Comparison of ENCODE assay signal across 35 cellular contexts in genomic region chrX:153874091-153874365, GRCh38. TPM values are rescaled to one million over a fixed set of nuclear protein-coding genes. Genes with fewer than 3 reads are reported as not detected.
"Had no signal": no experiment of that assay in that cellular context is flagged by ENCODE, and none has a peak within 500 bp of the region (broad histone marks: within the 10 kb centered on the region; RNA-seq: fewer than 3 reads in every experiment).

No MANE protein-coding gene starts in this region.

- ATAC-seq: activated CD4-positive, alpha-beta T cell treated with anti-CD3 and anti-CD28 coated beads for 36 hours; activated CD4-positive, CD25-positive, alpha-beta regulatory T cell treated with anti-CD3 and anti-CD28 coated beads, Interleukin-2, amount 50 U/mL, for 24 hours; activated CD8-positive, alpha-beta T cell treated with anti-CD3 and anti-CD28 coated beads, Interleukin-2, amount 10 ng/mL, durations not matched to agents 7 days and 5 days; Right ventricle myocardium inferior; WTC11 had no signal

- DNase-seq: activated CD4-positive, alpha-beta T cell treated with anti-CD3 and anti-CD28 coated beads for 36 hours; activated CD4-positive, alpha-beta T cell treated with anti-CD3 and anti-CD28 coated beads, Interleukin-2, amount 10 ng/mL, durations not matched to agents 7 days and 5 days; activated CD4-positive, alpha-beta T cell treated with anti-CD3 and anti-CD28 coated beads, Interleukin-2, amount 50 U/mL, for 48 hours; activated CD8-positive, alpha-beta T cell treated with anti-CD3 and anti-CD28 coated beads, Interleukin-2, amount 10 ng/mL, durations not matched to agents 7 days and 5 days; activated gamma-delta T cell; activated naive CD4-positive, alpha-beta T cell treated with Interleukin-2 at 50 U/mL for 16 hours; activated naive CD8-positive, alpha-beta T cell treated with anti-CD3 and anti-CD28 coated beads, Interleukin-2, amount 10 ng/mL, durations not matched to agents 7 days and 5 days; activated T-cell treated with anti-CD3 and anti-CD28 coated beads, Interleukin-2, amount 50 U/mL, for 24 hours; MM.1S; NCI-H1092 treated with DMSO at 0.1 percent for 48 hours; NCI-H146; NCI-H187; NCI-H2029 treated with DMSO at 0.1 percent for 48 hours; NCI-H2107; NCI-H2171; NCI-H510A; NCI-H526; NCI-H748 treated with DMSO at 0.1 percent for 48 hours; PC-9; SIG-M5; SW 1271; T1000 had no signal

- H3K27ac Mint-ChIP-seq: activated CD4-positive, alpha-beta T cell treated with anti-CD3 and anti-CD28 coated beads for 36 hours; activated CD4-positive, alpha-beta T cell treated with anti-CD3 and anti-CD28 coated beads, Interleukin-2, amount 10 ng/mL, durations not matched to agents 7 days and 5 days; activated CD8-positive, alpha-beta T cell treated with anti-CD3 and anti-CD28 coated beads, Interleukin-2, amount 10 ng/mL, durations not matched to agents 7 days and 5 days; activated naive CD8-positive, alpha-beta T cell treated with anti-CD3 and anti-CD28 coated beads, Interleukin-2, amount 10 ng/mL, durations not matched to agents 7 days and 5 days; activated T-cell treated with anti-CD3 and anti-CD28 coated beads, Interleukin-2, amount 50 U/mL, for 24 hours; activated T-helper 2 cell treated with anti-CD3 and anti-CD28 coated beads, Interferon-gamma antibody, Interleukin-2, Interleukin-4, amounts not matched to agents 10 μg/mL and 5 μg/mL and 100 μg/mL, durations not matched to agents 14 hours and 24 hours and 36 hours; WTC11 had no signal

- H3K4me1 ChIP-seq: ascending aorta, breast epithelium had no signal

- H3K36me3 Mint-ChIP-seq: activated naive CD4-positive, alpha-beta T cell treated with anti-CD3 and anti-CD28 coated beads, Interleukin-2, amount 50 U/mL, for 24 hours; activated naive CD8-positive, alpha-beta T cell treated with anti-CD3 and anti-CD28 coated beads, Interleukin-2, amount 10 ng/mL, durations not matched to agents 7 days and 5 days; WTC11 had no signal

- H3K27me3 Mint-ChIP-seq: activated naive CD8-positive, alpha-beta T cell treated with anti-CD3 and anti-CD28 coated beads, Interleukin-2, amount 10 ng/mL, durations not matched to agents 7 days and 5 days had no signal

- H3K27me3 ChIP-seq: ascending aorta had no signal

- H3K36me3 ChIP-seq: ascending aorta, breast epithelium had no signal

- H3K9ac ChIP-seq: KMS-11 had no signal

- H3K9me3 Mint-ChIP-seq: activated CD4-positive, alpha-beta T cell treated with anti-CD3 and anti-CD28 coated beads, Interleukin-2, amount 10 ng/mL, durations not matched to agents 7 days and 5 days; activated naive CD4-positive, alpha-beta T cell treated with anti-CD3 and anti-CD28 coated beads, Interleukin-2, amount 50 U/mL, for 24 hours; activated naive CD8-positive, alpha-beta T cell treated with anti-CD3 and anti-CD28 coated beads, Interleukin-2, amount 10 ng/mL, durations not matched to agents 7 days and 5 days; activated T-helper 2 cell treated with anti-CD3 and anti-CD28 coated beads, Interferon-gamma antibody, Interleukin-2, Interleukin-4, amounts not matched to agents 10 μg/mL and 5 μg/mL and 100 μg/mL, durations not matched to agents 14 hours and 24 hours and 36 hours; WTC11 had no signal

- H3K9me3 ChIP-seq: ascending aorta, breast epithelium had no signal

- H3K27ac ChIP-seq: ascending aorta, breast epithelium, KMS-11, PC-9, RWPE1 had no signal

- H3K4me3 Mint-ChIP-seq: activated CD4-positive, alpha-beta T cell treated with anti-CD3 and anti-CD28 coated beads for 36 hours; activated CD4-positive, alpha-beta T cell treated with anti-CD3 and anti-CD28 coated beads, Interleukin-2, amount 10 ng/mL, durations not matched to agents 7 days and 5 days; activated CD8-positive, alpha-beta T cell treated with anti-CD3 and anti-CD28 coated beads, Interleukin-2, amount 10 ng/mL, durations not matched to agents 7 days and 5 days; activated naive CD4-positive, alpha-beta T cell treated with anti-CD3 and anti-CD28 coated beads, Interleukin-2, amount 50 U/mL, for 24 hours; activated naive CD8-positive, alpha-beta T cell treated with anti-CD3 and anti-CD28 coated beads, Interleukin-2, amount 10 ng/mL, durations not matched to agents 7 days and 5 days; activated T-cell treated with anti-CD3 and anti-CD28 coated beads, Interleukin-2, amount 50 U/mL, for 24 hours; WTC11 had no signal

- H3K4me3 ChIP-seq: ascending aorta, breast epithelium, PC-9 had no signal

RNA-seq across cellular contexts. Expression of gene L1CAM, which starts 11.9 kb away (rescaled TPM):
- total RNA-seq: OCI-LY7 had no signal

RNA-seq across cellular contexts. Expression of gene AVPR2, which starts 30.4 kb away (rescaled TPM):
- total RNA-seq: activated CD4-positive, alpha-beta T cell treated with anti-CD3 and anti-CD28 coated beads for 36 hours; activated CD4-positive, alpha-beta T cell treated with anti-CD3 and anti-CD28 coated beads, Interleukin-2, amount 10 ng/mL, durations not matched to agents 7 days and 5 days; activated CD8-positive, alpha-beta T cell treated with anti-CD3 and anti-CD28 coated beads, Interleukin-2, amount 10 ng/mL, durations not matched to agents 7 days and 5 days; activated naive CD8-positive, alpha-beta T cell treated with anti-CD3 and anti-CD28 coated beads, Interleukin-2, amount 10 ng/mL, durations not matched to agents 7 days and 5 days; activated T-helper 2 cell treated with anti-CD3 and anti-CD28 coated beads, Interferon-gamma antibody, Interleukin-2, Interleukin-4, amounts not matched to agents 10 μg/mL and 5 μg/mL and 100 μg/mL, durations not matched to agents 14 hours and 24 hours and 36 hours; LHCN-M2; T-helper 1 cell treated with Interleukin-12 subunit alpha and Interleukin-12 subunit beta and Interleukin-4 antibody, amounts not matched to agents 30 ng/mL and 1 ng/mL, for 36 hours; T-helper 2 cell treated with Interferon-gamma antibody and Interleukin-4, amounts not matched to agents 100 ng/mL and 5 ng/mL, for 36 hours had no signal

RNA-seq across cellular contexts. Expression of gene PDZD4, which starts 43.7 kb away (rescaled TPM):
- total RNA-seq: OCI-LY7 had no signal
